1 cellular context compared by ENCODE assay signal in genomic region chr2:73971722-73972121, GRCh38.
TF ChIP-seq lines count a peak whose summit lies in the region.

No MANE protein-coding gene starts in this region.

TF ChIP-seq in K562, 482 proteins besides CTCF, POLR2A, EP300 and RAD21:
- no peak for TF ChIP-seq TEAD2 (tag; IDR thresholded peaks at IDR 0.05)
- no peak for TF ChIP-seq RNF219 (CRISPR knock-in tag; IDR thresholded peaks at IDR 0.05)
- no peak for TF ChIP-seq ZMIZ1 (IDR thresholded peaks at IDR 0.05; ENCODE audit: low read depth in 2 of 2, low read length in 2 of 2)
- TF ChIP-seq HDAC3 (IDR thresholded peaks at IDR 0.05; ENCODE audit: borderline replicate concordance, partially characterized antibody), result no peak
- no peak for TF ChIP-seq ELK3 (CRISPR knock-in tag; IDR thresholded peaks at IDR 0.05)
- no peak for TF ChIP-seq ZNF778 (CRISPR knock-in tag; IDR thresholded peaks at IDR 0.05)
- no peak for TF ChIP-seq E4F1 (CRISPR knock-in tag; IDR thresholded peaks at IDR 0.05; ENCODE audit: borderline replicate concordance)
- no peak for TF ChIP-seq ESRRA (IDR thresholded peaks at IDR 0.05; ENCODE audit: borderline replicate concordance, low read depth)
- no peak for TF ChIP-seq HCFC1 (IDR thresholded peaks at IDR 0.05; ENCODE audit: low read depth, low read length)
- no peak for TF ChIP-seq ZNF143 (CRISPR knock-in tag; IDR thresholded peaks at IDR 0.05)
- TF ChIP-seq BRF1 (IDR thresholded peaks at IDR 0.05; ENCODE audit: borderline replicate concordance, extremely low read depth, insufficient read length), result no peak
